20 cellular contexts compared by ENCODE assay signal in the genomic region with DNA sequence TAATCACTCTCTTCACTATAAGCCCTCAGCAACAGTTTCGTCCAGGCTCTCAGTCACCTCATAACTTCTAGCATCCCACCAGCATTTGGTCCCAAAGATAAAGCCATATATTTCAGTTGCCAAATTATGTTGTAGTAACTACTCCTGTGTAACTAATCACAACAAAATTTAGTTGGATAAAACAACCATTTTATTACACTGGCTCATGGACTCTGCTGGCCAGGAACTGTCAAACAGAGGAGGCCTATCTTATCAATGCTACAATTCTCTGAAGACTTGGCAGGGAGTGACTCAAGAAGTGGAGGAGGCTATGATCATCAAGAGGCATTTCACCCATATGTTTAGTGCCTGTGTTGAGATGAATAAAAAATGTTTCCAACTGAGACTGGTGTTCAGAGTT.
"Had no signal": no experiment of that assay in that cellular context is flagged by ENCODE, and none has a peak within 500 bp of the region (broad histone marks: within the 10 kb centered on the region; RNA-seq: fewer than 3 reads in every experiment).

No MANE protein-coding gene starts in this region.

- H3K4me1 ChIP-seq: colonic mucosa, gastrocnemius medialis, lower lobe of right lung, upper lobe of right lung had no signal

- H3K27me3 ChIP-seq: colonic mucosa, dorsolateral prefrontal cortex, gastrocnemius medialis, upper lobe of right lung had no signal

- H3K4me3 ChIP-seq: colonic mucosa, dorsolateral prefrontal cortex, gastrocnemius medialis, lower lobe of right lung, upper lobe of right lung had no signal

- ATAC-seq: activated CD8-positive, alpha-beta T cell treated with anti-CD3 and anti-CD28 coated beads, Interleukin-2, amount 10 ng/mL, durations not matched to agents 7 days and 5 days; activated naive CD8-positive, alpha-beta T cell treated with anti-CD3 and anti-CD28 coated beads, Interleukin-2, amount 50 U/mL, for 24 hours; effector memory CD8-positive, alpha-beta T cell; esophagus mucosa; gastrocnemius medialis; lower lobe of right lung; naive thymus-derived CD8-positive, alpha-beta T cell; T-cell; upper lobe of right lung had no signal

- DNase-seq: activated CD4-positive, alpha-beta T cell treated with anti-CD3 and anti-CD28 coated beads for 1 hour; activated CD4-positive, alpha-beta T cell treated with anti-CD3 and anti-CD28 coated beads, Interleukin-2, amount 50 U/mL, for 1 hour; activated CD8-positive, alpha-beta T cell treated with anti-CD3 and anti-CD28 coated beads, Interleukin-2, amount 10 ng/mL, durations not matched to agents 7 days and 5 days; activated gamma-delta T cell; activated naive CD4-positive, alpha-beta T cell treated with anti-CD3 and anti-CD28 coated beads, Interleukin-2, amount 50 U/mL, for 16 hours; activated naive CD8-positive, alpha-beta T cell treated with anti-CD3 and anti-CD28 coated beads, Interleukin-2, amount 50 U/mL, for 24 hours; anterior cingulate cortex; colonic mucosa; dorsolateral prefrontal cortex; effector memory CD8-positive, alpha-beta T cell; gastrocnemius medialis; left cardiac atrium; lower lobe of right lung; naive thymus-derived CD8-positive, alpha-beta T cell; retina; stimulated activated CD4-positive, alpha-beta T cell treated with anti-CD3 and anti-CD28 coated beads, Interleukin-4, amount 100 ng/mL, for 24 hours; stimulated activated naive CD4-positive, alpha-beta T cell treated with Interleukin-2 at 50 U/mL for 16 hours; T-cell; upper lobe of right lung had no signal

- H3K36me3 ChIP-seq: colonic mucosa, gastrocnemius medialis, lower lobe of right lung, upper lobe of right lung had no signal

- H3K9me3 ChIP-seq: colonic mucosa, gastrocnemius medialis, upper lobe of right lung had no signal

- H3K27ac ChIP-seq: colonic mucosa, dorsolateral prefrontal cortex, gastrocnemius medialis, lower lobe of right lung, upper lobe of right lung had no signal
